16 cellular contexts compared by ENCODE assay signal in genomic region chr1:36487336-36487725, GRCh38. TPM values are rescaled to one million over a fixed set of nuclear protein-coding genes. Genes with fewer than 3 reads are reported as not detected.
DNase-seq lines count a peak whose midpoint lies in the region; ATAC-seq, FAIRE-seq and TF ChIP-seq lines count a peak whose summit lies in the region.
"Not testable (repeated sequence)": the region's sequence is repeated elsewhere in the genome, so short reads cannot be mapped to it uniquely, and the experiment has no call there.
"Had no signal": no experiment of that assay in that cellular context is flagged by ENCODE, and none has a peak within 500 bp of the region (broad histone marks: within the 10 kb centered on the region; RNA-seq: fewer than 3 reads in every experiment).

No MANE protein-coding gene starts in this region.

- H3K18ac ChIP-seq in trophoblast cell (ENCODE audit: low read length), result not testable (repeated sequence)

- H3K4me3 ChIP-seq in A549; SU-DHL-6 (ENCODE audit: insufficient read depth, low read length, poor library complexity, severe bottlenecking); lower lobe of right lung; trophoblast cell (ENCODE audit: low read depth, low read length): not testable (repeated sequence)
- H3K4me3 ChIP-seq in DOHH2 (ENCODE audit: low read length), result peak overlapping the region; percentile 61

- peak overlapping the region; percentile 81 for H2AFZ ChIP-seq in SU-DHL-6 (ENCODE audit: low read depth, low read length, severe bottlenecking)
- not testable (repeated sequence) for H2AFZ ChIP-seq in trophoblast cell (ENCODE audit: insufficient read depth, low read length, poor library complexity)

- not testable (repeated sequence) for TF ChIP-seq POLR2A in A549 (IDR thresholded peaks at IDR 0.05; ENCODE audit: low read length)

- H3K4me1 ChIP-seq in A549, result peaks cover 21% of the 10 kb centered on the region
- peaks cover 41% of the 10 kb centered on the region for H3K4me1 ChIP-seq in DOHH2 (ENCODE audit: control insufficient read depth, low read length)
- H3K4me1 ChIP-seq in lower lobe of right lung, result peaks cover 34% of the 10 kb centered on the region
- peaks cover 8 to 12% of the 10 kb centered on the region in 2 experiments for H3K4me1 ChIP-seq in trophoblast cell (ENCODE audit: control insufficient read depth in 1 of 2, insufficient read depth in 2 of 2, low read length in 2 of 2)

- not testable (repeated sequence) for H3K4ac ChIP-seq in trophoblast cell (ENCODE audit: low read depth, low read length)

- H4K20me1 ChIP-seq in DOHH2 (ENCODE audit: control insufficient read depth, insufficient read depth, low read depth, low read length); SU-DHL-6 (ENCODE audit: low read depth, low read length): not testable (repeated sequence)

- H3K79me1 ChIP-seq in trophoblast cell (ENCODE audit: low read length), result peaks cover 14% of the 10 kb centered on the region

- H3K79me2 ChIP-seq in DOHH2 (ENCODE audit: control insufficient read depth, low read length); SU-DHL-6 (ENCODE audit: insufficient read depth, low read length); trophoblast cell (ENCODE audit: control insufficient read depth, insufficient read depth, low read length, poor library complexity): not testable (repeated sequence)

- peak overlapping the region; percentile 31 for H3K9ac ChIP-seq in SU-DHL-6 (ENCODE audit: low read length)
- not testable (repeated sequence) for H3K9ac ChIP-seq in trophoblast cell (ENCODE audit: low read length)

- not testable (repeated sequence) for H4K8ac ChIP-seq in trophoblast cell (ENCODE audit: low read depth, low read length)

- POLR2A ChIA-PET in A549 (lab: Yijun Ruan, JAX), result interaction anchor here (1.4 to 2.6 kb wide), 2 partner anchors 23 to 36 kb away, joined by 5 to 12 read pairs; partner anchors contain the start of gene MRPS15

- H3F3A ChIP-seq in DOHH2 (ENCODE audit: control insufficient read depth, insufficient read depth), result peaks cover 20% of the 10 kb centered on the region
- peaks cover 10% of the 10 kb centered on the region; the same call in 1 of the 2 replicates for H3F3A ChIP-seq in SU-DHL-6 (ENCODE audit: insufficient read depth)

- H3K9me2 ChIP-seq in DOHH2 (replicated peaks; ENCODE audit: control insufficient read depth, low read length); SU-DHL-6 (replicated peaks; ENCODE audit: insufficient read depth, low read length): not testable (repeated sequence)

- peak overlapping the region; percentile 67 for H4K91ac ChIP-seq in trophoblast cell (ENCODE audit: low read depth, low read length)

- H3K23ac ChIP-seq in trophoblast cell (ENCODE audit: low read length), result not testable (repeated sequence)

- not testable (repeated sequence) for TF ChIP-seq CTCF in A549 (IDR thresholded peaks at IDR 0.05); DOHH2 (IDR thresholded peaks at IDR 0.05; ENCODE audit: low read depth, low read length, poor library complexity, severe bottlenecking); SU-DHL-6 (IDR thresholded peaks at IDR 0.05; ENCODE audit: insufficient read depth, low read length, poor library complexity, severe bottlenecking); lower lobe of right lung (IDR thresholded peaks at IDR 0.05)

- TF ChIP-seq RAD21 in A549 (conservative IDR thresholded peaks at IDR 0.05 in 1 of 2, IDR thresholded peaks at IDR 0.05 in 1 of 2), result not testable (repeated sequence)

- not testable (repeated sequence) for H3K36me3 ChIP-seq in DOHH2 (ENCODE audit: control insufficient read depth, low read length); SU-DHL-6 (ENCODE audit: low read length); lower lobe of right lung; trophoblast cell (ENCODE audit: control insufficient read depth in 1 of 2, insufficient read depth in 2 of 2, low read length in 2 of 2)

- H2BK12ac ChIP-seq in trophoblast cell (ENCODE audit: low read length), result not testable (repeated sequence)

- peak overlapping the region; percentile 74 for H3K4me2 ChIP-seq in A549
- H3K4me2 ChIP-seq in DOHH2 (ENCODE audit: low read length), result peak overlapping the region; percentile 70
- peak overlapping the region; percentile 43 for H3K4me2 ChIP-seq in SU-DHL-6 (ENCODE audit: low read depth, low read length, poor library complexity, severe bottlenecking)
- not testable (repeated sequence) for H3K4me2 ChIP-seq in trophoblast cell (ENCODE audit: low read length)

- H4K12ac ChIP-seq in trophoblast cell (ENCODE audit: low read depth, low read length), result not testable (repeated sequence)

- DNase-seq in A549 (ENCODE audit: low read depth in 1 of 2, low spot score in 1 of 2); caudate nucleus (lab: John Stamatoyannopoulos, UW); lower lobe of right lung; trophoblast cell; substantia nigra (lab: John Stamatoyannopoulos, UW): not testable (repeated sequence)

- peak in 1 of 2 experiments; percentile 13; a peak in 3 of 6 replicates for ATAC-seq in A549
- ATAC-seq in lower lobe of right lung, result not testable (repeated sequence)

- H3K27ac ChIP-seq in A549 (peak overlapping the region; percentile 81 to 84), SU-DHL-6 (ENCODE audit: low read depth, low read length) (peak overlapping the region; percentile 68), caudate nucleus (ENCODE audit: low read depth, low read length) (peak overlapping the region; percentile 40), layer of hippocampus (ENCODE audit: low read depth, low read length) (peak overlapping the region; percentile 35), lower lobe of right lung (peak overlapping the region; percentile 80), trophoblast cell (ENCODE audit: low read depth, low read length) (peak overlapping the region; percentile 46), substantia nigra (ENCODE audit: low read depth, low read length, poor library complexity, severe bottlenecking) (peak overlapping the region; percentile 22)
- not testable (repeated sequence) for H3K27ac ChIP-seq in DOHH2 (ENCODE audit: low read depth, low read length)

- 95% methylated on average over 9 of the region's 9 CpGs for WGBS in A549 (ENCODE audit: missing lambda C conversion rate)
- no CpG with 5 or more reads among the region's 9 CpGs for WGBS in trophoblast cell (ENCODE audit: extremely low coverage, insufficient coverage, insufficient read length)

- TF ChIP-seq EP300 in A549 (IDR thresholded peaks at IDR 0.05), result not testable (repeated sequence)

- CTCF ChIA-PET in A549 (lab: Yijun Ruan, JAX), result interaction anchor here (1.6 kb wide), 1 partner anchor 29 kb away, joined by 9 read pairs; no protein-coding TSS in a partner anchor

- peak overlapping the region; percentile 67 for H2BK120ac ChIP-seq in trophoblast cell (ENCODE audit: insufficient read depth, low read length, poor library complexity)

- not testable (repeated sequence) for H2BK5ac ChIP-seq in trophoblast cell (ENCODE audit: low read depth, low read length, poor library complexity)

- H3K27me3 ChIP-seq in DOHH2 (ENCODE audit: control insufficient read depth, low read length); SU-DHL-6 (ENCODE audit: low read length); layer of hippocampus (ENCODE audit: control insufficient read depth, insufficient read depth, low read length); lower lobe of right lung (ENCODE audit: low read depth); trophoblast cell (ENCODE audit: insufficient read depth, low read length): not testable (repeated sequence)

- not testable (repeated sequence) for FAIRE-seq in A549 (lab: Jason Lieb, UNC)

- H3K9me3 ChIP-seq in A549; DOHH2 (ENCODE audit: control insufficient read depth, insufficient read depth, low read length); SU-DHL-6 (ENCODE audit: insufficient read depth, low read length); lower lobe of right lung; trophoblast cell (ENCODE audit: insufficient read depth, low read depth, low read length): not testable (repeated sequence)

- not testable (repeated sequence) for H2AK5ac ChIP-seq in trophoblast cell (ENCODE audit: low read length)

- intact Hi-C loops in lower lobe of right lung (cut with DNase I), result not testable (repeated sequence)

- H3K14ac ChIP-seq in trophoblast cell (ENCODE audit: low read length), result not testable (repeated sequence)

RNA-seq across cellular contexts. Expression of gene CSF3R, which starts 4.6 kb away (rescaled TPM):
- polyA plus RNA-seq in A549 (2011; rRNA removed) (not detected in 2 replicates), A549 (2017; fragmentation: RNase III; extraction: RNeasy Plus Mini Kit Qiagen cat#74134 plus additional on column Dnase treatment) (not detected in 3 replicates)
- not detected in 2 replicates for polyA plus RNA-seq in A549 (2012; cell fraction: cytosol; rRNA removed)
- 0.01 TPM in 1 of 2 replicates, not detected in the other for polyA plus RNA-seq in A549 (2012; cell fraction: nucleus; rRNA removed)
- polyA minus RNA-seq in A549 (2011; rRNA and poly(A)+ RNA removed), result 0.05 TPM in 1 of 2 replicates, not detected in the other
- 214 TPM for total RNA-seq in lower lobe of right lung
- polyA plus RNA-seq in trophoblast cell (2013), result 55.8 and 63.8 TPM in 2 replicates
- total RNA-seq: GM23248, HT-29, LHCN-M2, RPMI7951, SJCRH30 had no signal
- polyA plus RNA-seq: BJ; CD4-positive, alpha-beta memory T cell; GM12878; GM23248 had no signal

RNA-seq across cellular contexts. Expression of gene MRPS15, which starts 23.1 kb away (rescaled TPM):
- polyA plus RNA-seq in A549 (2011; rRNA removed) (67.5 and 79.7 TPM in 2 replicates), A549 (2017; fragmentation: RNase III; extraction: RNeasy Plus Mini Kit Qiagen cat#74134 plus additional on column Dnase treatment) (70.5 to 74.7 TPM (median 73.9 TPM) in 3 replicates)
- polyA plus RNA-seq in A549 (2012; cell fraction: cytosol; rRNA removed), result 71.1 and 76.6 TPM in 2 replicates
- polyA plus RNA-seq in A549 (2012; cell fraction: nucleus; rRNA removed), result 33.4 and 36.7 TPM in 2 replicates
- 14.9 and 15.4 TPM in 2 replicates for polyA minus RNA-seq in A549 (2011; rRNA and poly(A)+ RNA removed)
- total RNA-seq in lower lobe of right lung, result 59.4 TPM
- 170 and 174 TPM in 2 replicates for polyA plus RNA-seq in trophoblast cell (2013)

RNA-seq across cellular contexts. Expression of gene OSCP1, which starts 37.1 kb away (rescaled TPM):
- polyA plus RNA-seq in A549 (2011; rRNA removed) (6.6 and 6.8 TPM in 2 replicates), A549 (2017; fragmentation: RNase III; extraction: RNeasy Plus Mini Kit Qiagen cat#74134 plus additional on column Dnase treatment) (4.0 to 4.8 TPM (median 4.6 TPM) in 3 replicates)
- 3.3 and 3.4 TPM in 2 replicates for polyA plus RNA-seq in A549 (2012; cell fraction: cytosol; rRNA removed)
- 1.8 and 4.3 TPM in 2 replicates for polyA plus RNA-seq in A549 (2012; cell fraction: nucleus; rRNA removed)
- polyA minus RNA-seq in A549 (2011; rRNA and poly(A)+ RNA removed), result 6.7 and 7.8 TPM in 2 replicates
- 17.1 TPM for total RNA-seq in lower lobe of right lung
- polyA plus RNA-seq in trophoblast cell (2013), result 3.7 and 3.8 TPM in 2 replicates
